ENCODE assay signal across 8 cellular contexts in the genomic region with DNA sequence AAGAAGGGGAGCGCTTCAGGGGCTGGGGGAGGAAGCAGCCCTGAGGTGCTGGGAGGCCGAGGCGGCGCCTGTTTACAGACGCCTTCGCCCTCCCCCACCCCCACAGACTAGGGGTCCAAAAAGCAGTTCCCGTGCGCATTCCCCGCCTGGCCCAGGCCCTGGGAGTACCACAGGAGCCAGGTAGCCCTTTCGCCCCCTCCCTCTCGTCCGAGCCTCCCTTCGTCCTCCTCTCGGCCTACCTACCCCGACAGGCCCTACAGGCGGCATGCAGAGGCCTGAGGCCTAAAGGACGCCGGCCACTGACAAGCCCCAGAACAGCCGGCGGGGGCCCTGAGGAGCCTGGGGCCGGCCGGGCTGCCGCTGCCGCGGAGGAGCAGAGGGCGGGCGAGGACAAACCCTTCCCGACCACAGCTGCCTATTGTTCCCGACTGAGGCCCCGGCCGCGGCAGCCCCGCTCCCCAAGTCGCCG. TPM values are rescaled to one million over a fixed set of nuclear protein-coding genes. Genes with fewer than 3 reads are reported as not detected.
DNase-seq lines count a peak whose midpoint lies in the region; ATAC-seq and TF ChIP-seq lines count a peak whose summit lies in the region.

No MANE protein-coding gene starts in this region.

- ATAC-seq in GM19324 (IDR thresholded peaks at IDR 0.05; ENCODE audit: low FRiP score, unreplicated experiment) (peak; percentile 37), HG03354 (IDR thresholded peaks at IDR 0.05; ENCODE audit: poor library complexity, severe bottlenecking, unreplicated experiment) (peak; percentile 59)

- H3K27ac Mint-ChIP-seq in CD14-positive monocyte = peak overlapping the region; percentile 87 to 97 (median 94)

- peak; percentile 50 for DNase-seq in CD14-positive monocyte (ENCODE audit: low spot score)
- peak; percentile 28 to 67 for DNase-seq in SHP77 (lab: John Stamatoyannopoulos, UW)
- peak; percentile 43 for DNase-seq in hepatic stellate cell (ENCODE audit: low spot score)
- peak; percentile 44 for DNase-seq in putamen (ENCODE audit: low spot score)
- no peak for DNase-seq in T1000 (lab: John Stamatoyannopoulos, UW)

- TF ChIP-seq CTCF in CD14-positive monocyte (IDR thresholded peaks at IDR 0.05) = no peak

- peaks cover 0 to 2% (median 0%) of the 10 kb centered on the region in 7 donors for H3K9me3 Mint-ChIP-seq in CD14-positive monocyte

- H3K36me3 Mint-ChIP-seq in CD14-positive monocyte = peaks cover 4 to 6% of the 10 kb centered on the region in 2 donors

- H3K27me3 Mint-ChIP-seq in CD14-positive monocyte (ENCODE audit: low read depth in 3 of 3) = no peaks in the 10 kb centered on the region

- peak overlapping the region; percentile 93 to 100 for H3K4me3 Mint-ChIP-seq in CD14-positive monocyte

- intact Hi-C loops in CD14-positive monocyte (cut with micrococcal nuclease) = loop anchor here (2.0 to 10.0 kb wide), 5 partner anchors 133 to 983 kb away; partner anchors contain the start of genes RABGAP1L (in 2 of the 2), CACYBP (in 1 of the 2), PRDX6 (in 1 of the 2) and ZBTB37 (in 1 of the 2)

- peak overlapping the region; percentile 86 for H3K27ac ChIP-seq in angular gyrus (ENCODE audit: low read depth, low read length)

- peaks cover 52% of the 10 kb centered on the region for H3K4me1 Mint-ChIP-seq in CD14-positive monocyte

RNA-seq across cellular contexts. Expression of gene RC3H1, which starts 0.5 kb away (rescaled TPM):
- 1 to 10 TPM; 3.8 to 7.8 TPM for polyA plus RNA-seq in CD14-positive monocyte
